Comparison of ENCODE assay signal across 26 cellular contexts in genomic region chr7:18727094-18727870, GRCh38.
DNase-seq lines count a peak whose midpoint lies in the region; ATAC-seq and TF ChIP-seq lines count a peak whose summit lies in the region.
"Had no signal": no experiment of that assay in that cellular context is flagged by ENCODE, and none has a peak within 500 bp of the region (broad histone marks: within the 10 kb centered on the region; RNA-seq: fewer than 3 reads in every experiment).

No MANE protein-coding gene starts in this region.

- CTCF ChIA-PET in WTC11 (lab: Charles Lee), result no interaction called here

- peak; percentile 67 for ATAC-seq in WTC11
- ATAC-seq: lower lobe of right lung had no signal

- no peak overlapping the region for H3K4me3 Mint-ChIP-seq in WTC11

- H3K9me3 Mint-ChIP-seq in WTC11, result no peaks in the 10 kb centered on the region

- H3K27ac Mint-ChIP-seq in WTC11, result peak overlapping the region; percentile 34; the same call in 1 of the 2 replicates

- no peaks in the 10 kb centered on the region for H3K4me1 Mint-ChIP-seq in WTC11

- no peak overlapping the region for H3K27ac ChIP-seq in caudate nucleus (ENCODE audit: low read depth, low read length)
- H3K27ac ChIP-seq: GM23248, KMS-11, lower lobe of right lung, Peyer's patch, prostate gland, suprapubic skin had no signal

- POLR2A ChIA-PET in WTC11 (lab: Charles Lee), result no interaction called here

- H3K36me3 Mint-ChIP-seq in WTC11, result no peaks in the 10 kb centered on the region

- H3K27me3 Mint-ChIP-seq in WTC11 (ENCODE audit: low read depth), result no peaks in the 10 kb centered on the region

- no peak overlapping the region for H3K4me3 ChIP-seq in fibroblast of pulmonary artery (replicated peaks; ENCODE audit: low read depth, low read length)
- H3K4me3 ChIP-seq: GM23248, lower lobe of right lung, Peyer's patch, prostate gland, suprapubic skin had no signal

- DNase-seq in HT1080 (ENCODE audit: low read depth) (peak; percentile 77), WTC11 (ENCODE audit: low spot score) (no peak), fibroblast of pulmonary artery (ENCODE audit: low read depth) (peak; percentile 56), renal cortical epithelial cell (ENCODE audit: low read depth) (peak; percentile 43), caudate nucleus (lab: John Stamatoyannopoulos, UW) (no peak), kidney glomerular epithelial cell (lab: John Stamatoyannopoulos, UW) (no peak), DMS153 treated with DMSO at 0.1 percent for 48 hours (lab: John Stamatoyannopoulos, UW; ENCODE audit: unreplicated experiment) (no peak)
- DNase-seq: ACHN; activated CD4-positive, alpha-beta T cell treated with anti-CD3 and anti-CD28 coated beads for 48 hours; activated naive CD4-positive, alpha-beta T cell treated with anti-CD3 and anti-CD28 coated beads, Interleukin-2, amount 50 U/mL, for 16 hours; activated T-cell treated with anti-CD3 and anti-CD28 coated beads, Interleukin-2, amount 50 U/mL, for 48 hours; cerebellar nuclear complex; DMS53; foreskin melanocyte; GM23248; hypothalamus; lower lobe of right lung; NCI-H1694 treated with DMSO at 0.1 percent for 48 hours; NCI-H2171; NCI-H524; Peyer's patch; small intestine; T-helper 2 cell had no signal

- TF ChIP-seq CTCF in WTC11 (IDR thresholded peaks at IDR 0.05) (no peak), fibroblast of pulmonary artery (IDR thresholded peaks at IDR 0.05; ENCODE audit: low read length, missing control alignments) (no peak)

TF ChIP-seq in WTC11, 78 proteins besides CTCF, POLR2A, EP300 and RAD21:
- TF ChIP-seq HMGXB4 (CRISPR knock-in tag; IDR thresholded peaks at IDR 0.05) (no peak), FOXK1 (CRISPR knock-in tag; IDR thresholded peaks at IDR 0.05) (no peak), E2F1 (CRISPR knock-in tag; IDR thresholded peaks at IDR 0.05) (no peak), ATF6 (CRISPR knock-in tag; IDR thresholded peaks at IDR 0.05) (no peak), ARID4B (CRISPR knock-in tag; IDR thresholded peaks at IDR 0.05; ENCODE audit: borderline replicate concordance) (no peak), GRHL2 (CRISPR knock-in tag; IDR thresholded peaks at IDR 0.05; ENCODE audit: insufficient replicate concordance, severe bottlenecking) (no peak), AR (CRISPR knock-in tag; IDR thresholded peaks at IDR 0.05) (no peak), E2F4 (CRISPR knock-in tag; IDR thresholded peaks at IDR 0.05; ENCODE audit: borderline replicate concordance, low read depth) (no peak)

Comparison
In these comparisons a context has a peak if more than half of its experiments do, and no peak if none do; other contexts are left out.
1. DNase-seq: peak in HT1080 (single experiment), fibroblast of pulmonary artery (single experiment) and renal cortical epithelial cell (single experiment); none in WTC11 (single experiment), caudate nucleus (0 of 61), kidney glomerular epithelial cell (single experiment) and DMS153 treated with DMSO at 0.1 percent for 48 hours (single experiment).